Comparison of ENCODE assay signal across 1 cellular context in the genomic region with DNA sequence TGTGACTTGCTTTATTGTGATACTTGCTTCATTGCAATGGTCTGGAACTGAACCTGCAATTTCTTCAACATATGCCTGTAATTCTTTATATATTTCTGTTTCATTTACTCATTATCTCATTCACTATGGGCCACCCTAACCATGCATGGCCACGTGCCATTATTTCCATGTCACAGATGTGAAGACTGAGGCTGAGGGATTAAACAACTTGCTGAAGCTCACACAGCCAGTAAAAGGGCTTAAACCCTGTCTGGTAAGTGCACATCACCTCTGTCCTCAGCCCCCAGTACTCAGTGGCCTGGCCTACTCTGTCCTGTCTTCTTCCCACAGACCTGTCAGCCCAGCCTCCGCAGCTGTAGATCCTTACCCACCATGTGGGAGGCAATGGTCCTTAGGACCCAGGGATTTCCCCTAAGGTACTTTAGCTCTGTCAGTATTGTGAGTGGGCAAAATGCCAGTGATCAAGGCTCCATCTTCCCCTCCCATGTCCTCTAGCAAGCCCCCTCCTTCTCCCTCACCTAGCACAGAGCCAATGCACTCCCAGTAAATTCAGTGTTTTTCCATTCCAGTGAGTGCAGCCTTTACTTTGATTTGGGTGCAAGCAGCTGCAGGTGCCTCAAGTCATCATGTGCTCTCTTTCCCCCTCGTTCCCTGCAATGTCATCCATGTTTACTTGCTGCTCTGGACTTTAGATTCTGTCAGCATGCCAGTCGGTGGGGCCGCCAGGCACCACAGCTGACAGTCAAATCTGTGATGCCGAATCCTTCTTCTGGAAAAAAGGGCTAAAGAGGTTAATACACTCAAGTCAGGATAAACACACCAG.
TF ChIP-seq lines count a peak whose summit lies in the region.

No MANE protein-coding gene starts in this region.

TF ChIP-seq in HepG2, 621 proteins besides CTCF, POLR2A, EP300 and RAD21 (continued from another document and continues in another):
- TF ChIP-seq PBX2 (CRISPR knock-in tag; IDR thresholded peaks at IDR 0.05) (no peak), ZBTB3 (CRISPR knock-in tag; IDR thresholded peaks at IDR 0.05; ENCODE audit: borderline replicate concordance, low read depth) (no peak), MTA3 (CRISPR knock-in tag; IDR thresholded peaks at IDR 0.05) (no peak), ZNF382 (CRISPR knock-in tag; IDR thresholded peaks at IDR 0.05; ENCODE audit: borderline replicate concordance) (no peak), ZNF567 (CRISPR knock-in tag; IDR thresholded peaks at IDR 0.05; ENCODE audit: borderline replicate concordance) (no peak), HMG20A (CRISPR knock-in tag; IDR thresholded peaks at IDR 0.05; ENCODE audit: borderline replicate concordance) (peak; percentile 90; the same call in 1 of the 2 replicates), ZC3H13 (CRISPR knock-in tag; IDR thresholded peaks at IDR 0.05) (no peak), ELF4 (CRISPR knock-in tag; IDR thresholded peaks at IDR 0.05; ENCODE audit: borderline replicate concordance) (no peak), ZNF577 (CRISPR knock-in tag; IDR thresholded peaks at IDR 0.05; ENCODE audit: borderline replicate concordance, low read depth) (no peak), CBX1 (IDR thresholded peaks at IDR 0.05; ENCODE audit: low read depth) (no peak), PAX8 (CRISPR knock-in tag; IDR thresholded peaks at IDR 0.05; ENCODE audit: borderline replicate concordance) (no peak), ATM (IDR thresholded peaks at IDR 0.05; ENCODE audit: borderline replicate concordance) (no peak), ZBTB44 (CRISPR knock-in tag; IDR thresholded peaks at IDR 0.05) (no peak), KLF9 (CRISPR knock-in tag; IDR thresholded peaks at IDR 0.05; ENCODE audit: low read depth) (no peak; the same call in 1 of the 2 replicates), ZBTB25 (CRISPR knock-in tag; IDR thresholded peaks at IDR 0.05) (no peak; the same call in 1 of the 2 replicates), TBP (CRISPR knock-in tag; IDR thresholded peaks at IDR 0.05) (no peak), ZNF383 (CRISPR knock-in tag; IDR thresholded peaks at IDR 0.05; ENCODE audit: borderline replicate concordance) (no peak), ZNF891 (CRISPR knock-in tag; IDR thresholded peaks at IDR 0.05) (no peak), KMT2A (CRISPR knock-in tag; IDR thresholded peaks at IDR 0.05) (peak; percentile 61; the same call in 1 of the 2 replicates), CCAR2 (optimal IDR thresholded peaks at IDR 0.05; ENCODE audit: low read depth, low read length) (no peak), WIZ (CRISPR knock-in tag; IDR thresholded peaks at IDR 0.05) (no peak), ISL2 (CRISPR knock-in tag; IDR thresholded peaks at IDR 0.05) (peak; percentile 85), ZNF552 (CRISPR knock-in tag; IDR thresholded peaks at IDR 0.05; ENCODE audit: borderline replicate concordance) (0 out of 2 replicates have a peak, but pooled peaks have one; percentile 65), ZNF530 (CRISPR knock-in tag; IDR thresholded peaks at IDR 0.05; ENCODE audit: low read depth) (no peak), DNMT1 (CRISPR knock-in tag; IDR thresholded peaks at IDR 0.05) (no peak), SIN3B (IDR thresholded peaks at IDR 0.05; ENCODE audit: low read length) (no peak), MEIS1 (CRISPR knock-in tag; IDR thresholded peaks at IDR 0.05; ENCODE audit: borderline replicate concordance) (peak; percentile 94), USF2 (IDR thresholded peaks at IDR 0.05; ENCODE audit: low read depth, low read length) (no peak; the same call in 1 of the 2 replicates), USF2 (CRISPR knock-in tag; IDR thresholded peaks at IDR 0.05; ENCODE audit: borderline replicate concordance) (no peak), ZMAT3 (CRISPR knock-in tag; conservative IDR thresholded peaks at IDR 0.05) (0 out of 2 replicates have a peak, but pooled peaks have one; percentile 67), SMC3 (IDR thresholded peaks at IDR 0.05; ENCODE audit: low read length) (peak; percentile 18; the same call in 1 of the 2 replicates), ZNF792 (CRISPR knock-in tag; IDR thresholded peaks at IDR 0.05) (peak; percentile 69), ZNF260 (CRISPR knock-in tag; IDR thresholded peaks at IDR 0.05; ENCODE audit: borderline replicate concordance, low read depth) (no peak), ARID3A (IDR thresholded peaks at IDR 0.05; ENCODE audit: low read depth, low read length) (peak; percentile 74; the same call in 1 of the 2 replicates), BRCA1 (CRISPR knock-in tag; IDR thresholded peaks at IDR 0.05) (no peak), ZNF101 (CRISPR knock-in tag; IDR thresholded peaks at IDR 0.05; ENCODE audit: borderline replicate concordance, low read depth) (no peak), ZNF816 (CRISPR knock-in tag; IDR thresholded peaks at IDR 0.05; ENCODE audit: borderline replicate concordance) (0 out of 2 replicates have a peak, but pooled peaks have one; percentile 25), SRF (IDR thresholded peaks at IDR 0.05; ENCODE audit: low read depth, low read length) (no peak), MAZ (IDR thresholded peaks at IDR 0.05; ENCODE audit: borderline replicate concordance, low read depth, low read length) (no peak), MAZ (CRISPR knock-in tag; IDR thresholded peaks at IDR 0.05; ENCODE audit: low read depth) (0 out of 2 replicates have a peak, but pooled peaks have one; percentile 28), ZNF414 (CRISPR knock-in tag; IDR thresholded peaks at IDR 0.05) (no peak; the same call in 1 of the 2 replicates), ZNF788 (CRISPR knock-in tag; IDR thresholded peaks at IDR 0.05; ENCODE audit: borderline replicate concordance) (peak; percentile 52; the same call in 1 of the 2 replicates)
- TF ChIP-seq, protein P1, sequence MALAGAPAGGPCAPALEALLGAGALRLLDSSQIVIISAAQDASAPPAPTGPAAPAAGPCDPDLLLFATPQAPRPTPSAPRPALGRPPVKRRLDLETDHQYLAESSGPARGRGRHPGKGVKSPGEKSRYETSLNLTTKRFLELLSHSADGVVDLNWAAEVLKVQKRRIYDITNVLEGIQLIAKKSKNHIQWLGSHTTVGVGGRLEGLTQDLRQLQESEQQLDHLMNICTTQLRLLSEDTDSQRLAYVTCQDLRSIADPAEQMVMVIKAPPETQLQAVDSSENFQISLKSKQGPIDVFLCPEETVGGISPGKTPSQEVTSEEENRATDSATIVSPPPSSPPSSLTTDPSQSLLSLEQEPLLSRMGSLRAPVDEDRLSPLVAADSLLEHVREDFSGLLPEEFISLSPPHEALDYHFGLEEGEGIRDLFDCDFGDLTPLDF (CRISPR knock-in tag; IDR thresholded peaks at IDR 0.05), result peak; percentile 54; the same call in 1 of the 2 replicates
- TF ChIP-seq, protein P2, sequence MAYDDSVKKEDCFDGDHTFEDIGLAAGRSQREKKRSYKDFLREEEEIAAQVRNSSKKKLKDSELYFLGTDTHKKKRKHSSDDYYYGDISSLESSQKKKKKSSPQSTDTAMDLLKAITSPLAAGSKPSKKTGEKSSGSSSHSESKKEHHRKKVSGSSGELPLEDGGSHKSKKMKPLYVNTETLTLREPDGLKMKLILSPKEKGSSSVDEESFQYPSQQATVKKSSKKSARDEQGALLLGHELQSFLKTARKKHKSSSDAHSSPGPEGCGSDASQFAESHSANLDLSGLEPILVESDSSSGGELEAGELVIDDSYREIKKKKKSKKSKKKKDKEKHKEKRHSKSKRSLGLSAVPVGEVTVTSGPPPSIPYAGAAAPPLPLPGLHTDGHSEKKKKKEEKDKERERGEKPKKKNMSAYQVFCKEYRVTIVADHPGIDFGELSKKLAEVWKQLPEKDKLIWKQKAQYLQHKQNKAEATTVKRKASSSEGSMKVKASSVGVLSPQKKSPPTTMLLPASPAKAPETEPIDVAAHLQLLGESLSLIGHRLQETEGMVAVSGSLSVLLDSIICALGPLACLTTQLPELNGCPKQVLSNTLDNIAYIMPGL (CRISPR knock-in tag; IDR thresholded peaks at IDR 0.05; ENCODE audit: borderline replicate concordance in 1 of 2, low read depth in 1 of 2), result peak in 1 of 2 experiments; percentile 47; a peak in 1 of 4 replicates
- TF ChIP-seq, protein P3, sequence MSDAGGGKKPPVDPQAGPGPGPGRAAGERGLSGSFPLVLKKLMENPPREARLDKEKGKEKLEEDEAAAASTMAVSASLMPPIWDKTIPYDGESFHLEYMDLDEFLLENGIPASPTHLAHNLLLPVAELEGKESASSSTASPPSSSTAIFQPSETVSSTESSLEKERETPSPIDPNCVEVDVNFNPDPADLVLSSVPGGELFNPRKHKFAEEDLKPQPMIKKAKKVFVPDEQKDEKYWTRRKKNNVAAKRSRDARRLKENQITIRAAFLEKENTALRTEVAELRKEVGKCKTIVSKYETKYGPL (CRISPR knock-in tag; IDR thresholded peaks at IDR 0.05), result no peak
- TF ChIP-seq, protein P4, sequence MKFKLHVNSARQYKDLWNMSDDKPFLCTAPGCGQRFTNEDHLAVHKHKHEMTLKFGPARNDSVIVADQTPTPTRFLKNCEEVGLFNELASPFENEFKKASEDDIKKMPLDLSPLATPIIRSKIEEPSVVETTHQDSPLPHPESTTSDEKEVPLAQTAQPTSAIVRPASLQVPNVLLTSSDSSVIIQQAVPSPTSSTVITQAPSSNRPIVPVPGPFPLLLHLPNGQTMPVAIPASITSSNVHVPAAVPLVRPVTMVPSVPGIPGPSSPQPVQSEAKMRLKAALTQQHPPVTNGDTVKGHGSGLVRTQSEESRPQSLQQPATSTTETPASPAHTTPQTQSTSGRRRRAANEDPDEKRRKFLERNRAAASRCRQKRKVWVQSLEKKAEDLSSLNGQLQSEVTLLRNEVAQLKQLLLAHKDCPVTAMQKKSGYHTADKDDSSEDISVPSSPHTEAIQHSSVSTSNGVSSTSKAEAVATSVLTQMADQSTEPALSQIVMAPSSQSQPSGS (CRISPR knock-in tag; IDR thresholded peaks at IDR 0.05), result peak; percentile 92
- TF ChIP-seq, protein P5, sequence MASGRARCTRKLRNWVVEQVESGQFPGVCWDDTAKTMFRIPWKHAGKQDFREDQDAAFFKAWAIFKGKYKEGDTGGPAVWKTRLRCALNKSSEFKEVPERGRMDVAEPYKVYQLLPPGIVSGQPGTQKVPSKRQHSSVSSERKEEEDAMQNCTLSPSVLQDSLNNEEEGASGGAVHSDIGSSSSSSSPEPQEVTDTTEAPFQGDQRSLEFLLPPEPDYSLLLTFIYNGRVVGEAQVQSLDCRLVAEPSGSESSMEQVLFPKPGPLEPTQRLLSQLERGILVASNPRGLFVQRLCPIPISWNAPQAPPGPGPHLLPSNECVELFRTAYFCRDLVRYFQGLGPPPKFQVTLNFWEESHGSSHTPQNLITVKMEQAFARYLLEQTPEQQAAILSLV (CRISPR knock-in tag; IDR thresholded peaks at IDR 0.05; ENCODE audit: borderline replicate concordance), result no peak
